In the genomic region with DNA sequence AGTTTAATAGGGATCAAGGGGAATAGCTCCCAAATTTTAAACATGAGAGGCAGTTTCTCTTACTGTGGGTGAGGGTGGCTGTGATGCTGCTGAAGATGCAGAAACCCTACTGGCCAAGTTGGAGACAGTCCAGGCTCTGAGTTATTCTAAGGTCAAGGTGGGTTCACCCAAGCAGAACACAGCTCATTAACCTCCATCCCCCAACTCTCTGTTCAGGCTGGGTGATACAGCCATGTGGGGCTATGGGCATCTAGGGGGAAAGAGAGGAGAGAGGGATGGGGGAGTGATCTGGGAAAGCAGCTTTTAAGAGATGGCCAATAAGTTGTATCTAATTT, we compare ENCODE assay signal across 8 cellular contexts. TPM values are rescaled to one million over a fixed set of nuclear protein-coding genes. Genes with fewer than 3 reads are reported as not detected.
A peak's percentile ranks its signal among the peaks of the same experiment; 100 is the strongest.
DNase-seq lines count a peak whose midpoint lies in the region; ATAC-seq, FAIRE-seq and TF ChIP-seq lines count a peak whose summit lies in the region.

No MANE protein-coding gene starts in this region.

- ATAC-seq in SK-N-SH treated with all-trans-retinoic acid at 6 μM for 48 hours (no peak), HG03196 (IDR thresholded peaks at IDR 0.05; ENCODE audit: unreplicated experiment) (peak; percentile 68), aorta (ENCODE audit: low FRiP score) (no peak)

- H4K20me1 ChIP-seq in SK-N-SH (ENCODE audit: insufficient read depth): no peaks in the 10 kb centered on the region

- peaks cover 37% of the 10 kb centered on the region for H3F3A ChIP-seq in SK-N-SH (replicated peaks; ENCODE audit: insufficient read depth)

- H3K9ac ChIP-seq in SK-N-SH: peak overlapping the region; percentile 37; the same call in 1 of the 2 replicates

- H3K27ac ChIP-seq in SK-N-SH (ENCODE audit: low read depth in 2 of 2, low read length in 1 of 2) (peak overlapping the region; percentile 86 to 97), esophagus (ENCODE audit: low read depth in 2 of 2, low read length in 1 of 2) (peak overlapping the region; percentile 63 to 70), tibial nerve (peak overlapping the region in 3 of 4 donors; percentile 52 to 85 (median 80)), aorta (ENCODE audit: low read depth in 1 of 2, low read length in 2 of 2) (peak overlapping the region in 1 of 2 donors; percentile 43)

- intact Hi-C loops in aorta (cut with DNase I): loop anchor here (2.0 to 5.0 kb wide), 5 partner anchors 67 to 179 kb away; no protein-coding TSS in a partner anchor

- H3K27me3 ChIP-seq in SK-N-SH (ENCODE audit: insufficient read depth) (no peaks in the 10 kb centered on the region), esophagus (ENCODE audit: control insufficient read depth in 1 of 2, insufficient read depth in 2 of 2, low read length in 2 of 2) (no peaks in the 10 kb centered on the region), tibial nerve (no peaks in the 10 kb centered on the region), aorta (ENCODE audit: control insufficient read depth in 1 of 2, insufficient read depth in 2 of 2, low read length in 1 of 2) (no peaks in the 10 kb centered on the region)

- H3K9me3 ChIP-seq in SK-N-SH: no peaks in the 10 kb centered on the region
- no peaks in the 10 kb centered on the region for H3K9me3 ChIP-seq in esophagus (ENCODE audit: control insufficient read depth in 2 of 2, insufficient read depth in 1 of 2, low read depth in 1 of 2, low read length in 1 of 2)
- H3K9me3 ChIP-seq in tibial nerve: no peaks in the 10 kb centered on the region
- no peaks in the 10 kb centered on the region for H3K9me3 ChIP-seq in aorta (ENCODE audit: control insufficient read depth, low read length)

- H3K36me3 ChIP-seq in SK-N-SH (replicated peaks in 1 of 2; ENCODE audit: control insufficient read depth in 1 of 2, insufficient read depth in 2 of 2, low read length in 1 of 2) (no peaks in the 10 kb centered on the region), esophagus (ENCODE audit: control insufficient read depth in 2 of 2, insufficient read depth in 2 of 2, low read length in 1 of 2) (no peaks in the 10 kb centered on the region), tibial nerve (no peaks in the 10 kb centered on the region), aorta (ENCODE audit: control insufficient read depth in 1 of 2, insufficient read depth in 2 of 2, low read length in 1 of 2) (no peaks in the 10 kb centered on the region)

- H3K4me3 ChIP-seq in SK-N-SH (ENCODE audit: low read depth in 2 of 2, low read length in 1 of 2) (peak overlapping the region in 1 of 2 experiments; percentile 54; a peak in 1 of 4 replicates), esophagus (ENCODE audit: low read depth in 1 of 2, low read length in 2 of 2) (no peak overlapping the region), tibial nerve (peak overlapping the region in 1 of 4 donors; percentile 3), aorta (ENCODE audit: low read length in 2 of 2) (no peak overlapping the region)

- CTCF ChIA-PET in SK-N-SH (lab: Yijun Ruan, JAX): interaction anchor here (0.9 to 7.5 kb wide), 11 partner anchors 10 to 196 kb away, joined by 3 to 86 read pairs (median 6); a partner anchor contains a TSS

- TF ChIP-seq EP300 in SK-N-SH (IDR thresholded peaks at IDR 0.05; ENCODE audit: borderline replicate concordance in 1 of 2, low read depth in 1 of 2, low read length in 1 of 2): peak in 1 of 2 experiments; percentile 20; a peak in 1 of 4 replicates
- TF ChIP-seq EP300 in tibial nerve (IDR thresholded peaks at IDR 0.05): no peak

- TF ChIP-seq CTCF in SK-N-SH (IDR thresholded peaks at IDR 0.05): no peak
- no peak for TF ChIP-seq CTCF in tibial nerve (IDR thresholded peaks at IDR 0.05)

- no peak for FAIRE-seq in H54 (lab: Jason Lieb, UNC)

- DNase-seq in SK-N-SH: no peak
- DNase-seq in tibial nerve (ENCODE audit: low spot score in 2 of 2): no peak
- DNase-seq in H54 (ENCODE audit: insufficient read length, low spot score): no peak
- no peak for DNase-seq in DMS153 (lab: John Stamatoyannopoulos, UW)
- DNase-seq in aorta: no peak

- H3K4me1 ChIP-seq in SK-N-SH (ENCODE audit: control insufficient read depth in 1 of 2, insufficient read depth in 2 of 2, low read depth in 1 of 2, low read length in 1 of 2) (peaks cover 43 to 63% of the 10 kb centered on the region in 2 experiments), esophagus (ENCODE audit: control insufficient read depth in 2 of 2, insufficient read depth in 2 of 2, low read length in 1 of 2) (no peaks in the 10 kb centered on the region), tibial nerve (peaks cover 0 to 51% (median 34%) of the 10 kb centered on the region in 4 donors), aorta (ENCODE audit: control insufficient read depth in 1 of 2, insufficient read depth in 2 of 2, low read length in 2 of 2) (peaks cover 2 to 3% of the 10 kb centered on the region in 2 donors)

- no peaks in the 10 kb centered on the region for H3K9me2 ChIP-seq in SK-N-SH

- no peak; the same call in 1 of the 2 replicates for TF ChIP-seq RAD21 in SK-N-SH (IDR thresholded peaks at IDR 0.05; ENCODE audit: low read length)

- TF ChIP-seq POLR2A in tibial nerve (IDR thresholded peaks at IDR 0.05): no peak
- no peak for TF ChIP-seq POLR2A in H54 (IDR thresholded peaks at IDR 0.05; ENCODE audit: low read depth, low read length)

- POLR2A ChIA-PET in SK-N-SH (lab: Yijun Ruan, JAX): interaction anchor here (1.0 to 2.4 kb wide), 4 partner anchors 10 to 175 kb away, joined by 3 to 8 read pairs (median 5); a partner anchor contains a TSS

- H3K4me2 ChIP-seq in SK-N-SH: peak overlapping the region; percentile 85

- peak overlapping the region; percentile 89; the same call in 1 of the 2 replicates for H2AFZ ChIP-seq in SK-N-SH (ENCODE audit: low read depth)

- H3K79me2 ChIP-seq in SK-N-SH (ENCODE audit: insufficient read depth): no peaks in the 10 kb centered on the region

TF ChIP-seq in SK-N-SH, 30 proteins besides CTCF, POLR2A, EP300 and RAD21:
- TF ChIP-seq NFIC (IDR thresholded peaks at IDR 0.05; ENCODE audit: borderline replicate concordance) (peak; percentile 19; the same call in 1 of the 2 replicates), SMC3 (IDR thresholded peaks at IDR 0.05; ENCODE audit: low read depth, low read length) (no peak), RXRA (IDR thresholded peaks at IDR 0.05; ENCODE audit: borderline replicate concordance, low read depth) (peak; percentile 24; the same call in 1 of the 2 replicates), CHD2 (IDR thresholded peaks at IDR 0.05; ENCODE audit: low read length, partially characterized antibody) (peak; percentile 9)
- TF ChIP-seq, protein P1, sequence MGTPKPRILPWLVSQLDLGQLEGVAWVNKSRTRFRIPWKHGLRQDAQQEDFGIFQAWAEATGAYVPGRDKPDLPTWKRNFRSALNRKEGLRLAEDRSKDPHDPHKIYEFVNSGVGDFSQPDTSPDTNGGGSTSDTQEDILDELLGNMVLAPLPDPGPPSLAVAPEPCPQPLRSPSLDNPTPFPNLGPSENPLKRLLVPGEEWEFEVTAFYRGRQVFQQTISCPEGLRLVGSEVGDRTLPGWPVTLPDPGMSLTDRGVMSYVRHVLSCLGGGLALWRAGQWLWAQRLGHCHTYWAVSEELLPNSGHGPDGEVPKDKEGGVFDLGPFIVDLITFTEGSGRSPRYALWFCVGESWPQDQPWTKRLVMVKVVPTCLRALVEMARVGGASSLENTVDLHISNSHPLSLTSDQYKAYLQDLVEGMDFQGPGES (IDR thresholded peaks at IDR 0.05; ENCODE audit: low read depth, low read length): no peak

TF ChIP-seq in SK-N-SH treated with all-trans-retinoic acid at 6 μM for 48 hours, 23 proteins besides CTCF, POLR2A, EP300 and RAD21 (continues in another document):
- TF ChIP-seq PPARA (CRISPR knock-in tag; IDR thresholded peaks at IDR 0.05; ENCODE audit: borderline replicate concordance) (no peak), OSR1 (CRISPR knock-in tag; IDR thresholded peaks at IDR 0.05) (no peak), ZNF70 (CRISPR knock-in tag; IDR thresholded peaks at IDR 0.05) (no peak)
- TF ChIP-seq, protein P2, sequence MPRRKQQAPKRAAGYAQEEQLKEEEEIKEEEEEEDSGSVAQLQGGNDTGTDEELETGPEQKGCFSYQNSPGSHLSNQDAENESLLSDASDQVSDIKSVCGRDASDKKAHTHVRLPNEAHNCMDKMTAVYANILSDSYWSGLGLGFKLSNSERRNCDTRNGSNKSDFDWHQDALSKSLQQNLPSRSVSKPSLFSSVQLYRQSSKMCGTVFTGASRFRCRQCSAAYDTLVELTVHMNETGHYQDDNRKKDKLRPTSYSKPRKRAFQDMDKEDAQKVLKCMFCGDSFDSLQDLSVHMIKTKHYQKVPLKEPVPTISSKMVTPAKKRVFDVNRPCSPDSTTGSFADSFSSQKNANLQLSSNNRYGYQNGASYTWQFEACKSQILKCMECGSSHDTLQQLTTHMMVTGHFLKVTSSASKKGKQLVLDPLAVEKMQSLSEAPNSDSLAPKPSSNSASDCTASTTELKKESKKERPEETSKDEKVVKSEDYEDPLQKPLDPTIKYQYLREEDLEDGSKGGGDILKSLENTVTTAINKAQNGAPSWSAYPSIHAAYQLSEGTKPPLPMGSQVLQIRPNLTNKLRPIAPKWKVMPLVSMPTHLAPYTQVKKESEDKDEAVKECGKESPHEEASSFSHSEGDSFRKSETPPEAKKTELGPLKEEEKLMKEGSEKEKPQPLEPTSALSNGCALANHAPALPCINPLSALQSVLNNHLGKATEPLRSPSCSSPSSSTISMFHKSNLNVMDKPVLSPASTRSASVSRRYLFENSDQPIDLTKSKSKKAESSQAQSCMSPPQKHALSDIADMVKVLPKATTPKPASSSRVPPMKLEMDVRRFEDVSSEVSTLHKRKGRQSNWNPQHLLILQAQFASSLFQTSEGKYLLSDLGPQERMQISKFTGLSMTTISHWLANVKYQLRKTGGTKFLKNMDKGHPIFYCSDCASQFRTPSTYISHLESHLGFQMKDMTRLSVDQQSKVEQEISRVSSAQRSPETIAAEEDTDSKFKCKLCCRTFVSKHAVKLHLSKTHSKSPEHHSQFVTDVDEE (CRISPR knock-in tag; IDR thresholded peaks at IDR 0.05): no peak

RNA-seq across cellular contexts. Expression of a gene that starts 18.9 kb away (rescaled TPM):
- polyA plus RNA-seq in SK-N-SH (2012; rRNA removed): 26.4 and 36.0 TPM in 2 replicates
- 23.9 and 25.6 TPM in 2 replicates for polyA plus RNA-seq in SK-N-SH (2012; cell fraction: cytosol; rRNA removed)
- 39.6 and 52.6 TPM in 2 replicates for polyA plus RNA-seq in SK-N-SH (2012; cell fraction: nucleus; rRNA removed)
- 1 to 10 TPM; 1.0 to 1.8 TPM for polyA plus RNA-seq in esophagus
- total RNA-seq in tibial nerve: 10 to 100 TPM; 21.3 to 27.5 (median 23.7) TPM
- 10 to 100 TPM; 38.0 to 39.5 TPM for total RNA-seq in aorta
- 10 to 100 TPM in 1 of 2 donors, 1 to 10 TPM in 1; 7.5 to 22.6 TPM for polyA plus RNA-seq in aorta
